21 cellular contexts compared by ENCODE assay signal in the genomic region with DNA sequence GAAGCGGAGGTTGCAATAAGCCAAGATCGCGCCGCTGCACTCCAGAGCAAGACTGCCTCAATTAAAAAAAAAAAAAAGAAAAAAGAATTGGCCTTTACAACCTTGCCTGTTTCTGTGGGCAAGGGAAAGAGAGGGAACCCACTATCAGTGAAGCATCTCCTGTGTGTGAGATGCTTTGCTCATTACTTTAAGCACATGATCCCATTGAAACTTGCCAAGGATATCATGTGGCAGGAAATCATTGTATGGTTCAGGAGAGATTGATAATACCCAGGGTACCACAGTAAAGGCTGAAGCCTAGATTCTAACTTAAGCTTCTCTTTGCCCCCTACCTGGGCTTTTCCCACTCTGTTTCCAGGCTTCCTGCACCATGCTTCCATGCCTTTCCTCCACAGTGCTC. TPM values are rescaled to one million over a fixed set of nuclear protein-coding genes. Genes with fewer than 3 reads are reported as not detected.
"Had no signal": no experiment of that assay in that cellular context is flagged by ENCODE, and none has a peak within 500 bp of the region (broad histone marks: within the 10 kb centered on the region; RNA-seq: fewer than 3 reads in every experiment).

No MANE protein-coding gene starts in this region.

- H3K36me3 Mint-ChIP-seq: activated naive CD4-positive, alpha-beta T cell treated with anti-CD3 and anti-CD28 coated beads, Interleukin-2, amount 50 U/mL, for 24 hours had no signal

- H3K9me3 Mint-ChIP-seq: activated CD4-positive, alpha-beta T cell treated with anti-CD3 and anti-CD28 coated beads, Interleukin-2, amount 10 ng/mL, durations not matched to agents 7 days and 5 days; activated CD8-positive, alpha-beta T cell treated with anti-CD3 and anti-CD28 coated beads for 36 hours; activated naive CD4-positive, alpha-beta T cell treated with anti-CD3 and anti-CD28 coated beads, Interleukin-2, amount 50 U/mL, for 24 hours; activated naive CD8-positive, alpha-beta T cell treated with anti-CD3 and anti-CD28 coated beads, Interleukin-2, amount 50 U/mL, for 24 hours; activated T-cell treated with anti-CD3 and anti-CD28 coated beads, Interleukin-2, amount 50 U/mL, for 4 hours; activated T-helper 2 cell treated with anti-CD3 and anti-CD28 coated beads, Interferon-gamma antibody, Interleukin-2, Interleukin-4, amounts not matched to agents 10 μg/mL and 5 μg/mL and 100 μg/mL, durations not matched to agents 14 hours and 24 hours and 36 hours; effector memory CD8-positive, alpha-beta T cell; naive thymus-derived CD4-positive, alpha-beta T cell had no signal

- H3K4me3 Mint-ChIP-seq: activated CD4-positive, alpha-beta T cell treated with anti-CD3 and anti-CD28 coated beads, Interleukin-2, amount 10 ng/mL, durations not matched to agents 7 days and 5 days; activated CD8-positive, alpha-beta T cell treated with anti-CD3 and anti-CD28 coated beads for 36 hours; activated naive CD4-positive, alpha-beta T cell treated with anti-CD3 and anti-CD28 coated beads, Interleukin-2, amount 50 U/mL, for 24 hours; activated naive CD8-positive, alpha-beta T cell treated with anti-CD3 and anti-CD28 coated beads, Interleukin-2, amount 50 U/mL, for 24 hours; activated T-cell treated with anti-CD3 and anti-CD28 coated beads, Interleukin-2, amount 50 U/mL, for 4 hours; effector memory CD8-positive, alpha-beta T cell; naive thymus-derived CD4-positive, alpha-beta T cell; T-helper 17 cell had no signal

- H3K4me1 ChIP-seq: colonic mucosa had no signal

- DNase-seq: activated CD4-positive, alpha-beta T cell treated with anti-CD3 and anti-CD28 coated beads, Interleukin-2, amount 10 ng/mL, durations not matched to agents 7 days and 5 days; activated CD4-positive, CD25-positive, alpha-beta regulatory T cell treated with anti-CD3 and anti-CD28 coated beads, Interleukin-2, amount 50 U/mL, for 72 hours; activated CD8-positive, alpha-beta T cell treated with anti-CD3 and anti-CD28 coated beads for 36 hours; activated naive CD8-positive, alpha-beta T cell treated with anti-CD3 and anti-CD28 coated beads, Interleukin-2, amount 50 U/mL, for 24 hours; activated T-cell treated with anti-CD3 and anti-CD28 coated beads, Interleukin-2, amount 50 U/mL, for 4 hours; cerebellar nuclear complex; colonic mucosa; effector memory CD8-positive, alpha-beta T cell; foreskin fibroblast; heart right ventricle; midbrain; naive thymus-derived CD4-positive, alpha-beta T cell; occipital lobe; right lobe of liver; stimulated activated CD4-positive, alpha-beta T cell treated with anti-CD3 and anti-CD28 coated beads, Interleukin-2, amount 100 ng/mL, for 48 hours; stimulated activated naive CD4-positive, alpha-beta T cell treated with Interleukin-2 at 50 U/mL for 16 hours; T-helper 17 cell; T1000 had no signal

- H3K27me3 ChIP-seq: colonic mucosa, right lobe of liver, tibial nerve had no signal

- H3K27ac ChIP-seq: colonic mucosa, heart right ventricle, right lobe of liver had no signal

- H3K9me3 ChIP-seq: colonic mucosa, heart right ventricle, right lobe of liver, tibial nerve had no signal

- H3K4me3 ChIP-seq: colonic mucosa, heart right ventricle, right lobe of liver, tibial nerve had no signal

- H3K27ac Mint-ChIP-seq: activated CD4-positive, alpha-beta T cell treated with anti-CD3 and anti-CD28 coated beads, Interleukin-2, amount 10 ng/mL, durations not matched to agents 7 days and 5 days; activated CD8-positive, alpha-beta T cell treated with anti-CD3 and anti-CD28 coated beads for 36 hours; activated naive CD4-positive, alpha-beta T cell treated with anti-CD3 and anti-CD28 coated beads, Interleukin-2, amount 50 U/mL, for 24 hours; activated naive CD8-positive, alpha-beta T cell treated with anti-CD3 and anti-CD28 coated beads, Interleukin-2, amount 50 U/mL, for 24 hours; activated T-helper 2 cell treated with anti-CD3 and anti-CD28 coated beads, Interferon-gamma antibody, Interleukin-2, Interleukin-4, amounts not matched to agents 10 μg/mL and 5 μg/mL and 100 μg/mL, durations not matched to agents 14 hours and 24 hours and 36 hours; effector memory CD8-positive, alpha-beta T cell; naive thymus-derived CD4-positive, alpha-beta T cell; T-helper 17 cell had no signal

- H3K36me3 ChIP-seq: colonic mucosa, heart right ventricle, right lobe of liver, tibial nerve had no signal

RNA-seq across cellular contexts. Expression of gene LDLRAD3, which starts 3.6 kb away (rescaled TPM):
- polyA plus RNA-seq: naive thymus-derived CD4-positive, alpha-beta T cell had no signal
